In genomic region chr7:136923111-136923510, GRCh38 we compare ENCODE assay signal across 19 cellular contexts. TPM values are rescaled to one million over a fixed set of nuclear protein-coding genes. Genes with fewer than 3 reads are reported as not detected.
DNase-seq lines count a peak whose midpoint lies in the region; ATAC-seq and TF ChIP-seq lines count a peak whose summit lies in the region.
"Had no signal": no experiment of that assay in that cellular context is flagged by ENCODE, and none has a peak within 500 bp of the region (broad histone marks: within the 10 kb centered on the region; RNA-seq: fewer than 3 reads in every experiment).

No MANE protein-coding gene starts in this region.

- ATAC-seq in HG03457 (IDR thresholded peaks at IDR 0.05; ENCODE audit: unreplicated experiment) (no peak), GM18505 (IDR thresholded peaks at IDR 0.05; ENCODE audit: unreplicated experiment) (no peak)
- ATAC-seq: stimulated activated naive CD8-positive, alpha-beta T cell treated with anti-CD3 and anti-CD28 coated beads, Interleukin-15, amount 100 ng/mL, for 72 hours had no signal

- no peak overlapping the region for H3K4me3 ChIP-seq in astrocyte of the cerebellum (ENCODE audit: low read depth, low read length)
- H3K4me3 ChIP-seq in BE2C (ENCODE audit: low read depth, low read length), result no peak overlapping the region
- H3K4me3 ChIP-seq: breast epithelium, hepatocyte, Peyer's patch, upper lobe of left lung had no signal

- TF ChIP-seq CTCF in astrocyte of the cerebellum (IDR thresholded peaks at IDR 0.05; ENCODE audit: low read depth, low read length, missing control alignments), result no peak
- TF ChIP-seq CTCF in BE2C (IDR thresholded peaks at IDR 0.05; ENCODE audit: low read depth, low read length), result no peak

- in situ Hi-C loops in astrocyte of the cerebellum (cut with HindIII; ENCODE audit: low sequenced_read_pairs), result no loop called here

- H3K36me3 ChIP-seq in BE2C, result no peaks in the 10 kb centered on the region
- H3K36me3 ChIP-seq: breast epithelium, Peyer's patch, upper lobe of left lung had no signal

- no peak for TF ChIP-seq POLR2A in GM18505 (IDR thresholded peaks at IDR 0.05; ENCODE audit: borderline replicate concordance, extremely low read depth, insufficient read depth, insufficient read length)

- peaks cover 5% of the 10 kb centered on the region for H3K4me1 ChIP-seq in BE2C
- H3K4me1 ChIP-seq: breast epithelium, Caco-2, Peyer's patch had no signal

- H3K9me3 ChIP-seq in BE2C, result no peaks in the 10 kb centered on the region
- H3K9me3 ChIP-seq: breast epithelium, Caco-2, Peyer's patch, upper lobe of left lung had no signal

- no peaks in the 10 kb centered on the region for H3K27me3 ChIP-seq in BE2C
- H3K27me3 ChIP-seq: breast epithelium, hepatocyte, Peyer's patch, upper lobe of left lung had no signal

- peak; percentile 68 for DNase-seq in AG08395 (ENCODE audit: low spot score)
- peak; percentile 72 for DNase-seq in HCEC 1CT
- DNase-seq in astrocyte of the cerebellum (ENCODE audit: low read depth), result peak; percentile 83
- peak; percentile 92 for DNase-seq in iris pigment epithelial cell (ENCODE audit: low read depth)
- DNase-seq in BE2C, result no peak
- DNase-seq in stimulated activated CD4-positive, alpha-beta T cell treated with anti-CD3 and anti-CD28 coated beads, Interleukin-1b, Interleukin-23, amount 100 ng/mL, for 48 hours, result no peak
- DNase-seq: activated naive CD4-positive, alpha-beta T cell treated with Interleukin-2 at 50 U/mL for 16 hours; Caco-2; erythroblast; Karpas-422; kidney glomerular epithelial cell; NCI-H2171 treated with DMSO at 0.1 percent for 48 hours; Peyer's patch; stimulated activated naive CD8-positive, alpha-beta T cell treated with anti-CD3 and anti-CD28 coated beads, Interleukin-15, amount 100 ng/mL, for 72 hours; upper lobe of left lung had no signal

RNA-seq across cellular contexts. Expression of gene CHRM2, which starts 54.7 kb away (rescaled TPM):
- polyA plus RNA-seq in BE2C (2012; ENCODE audit: insufficient read depth, insufficient read length, low read depth), result 0.26 TPM

Comparison
In these comparisons a context has a peak if more than half of its experiments do, and no peak if none do; other contexts are left out.
1. DNase-seq: peak in AG08395 (single experiment), HCEC 1CT (single experiment), astrocyte of the cerebellum (single experiment) and iris pigment epithelial cell (single experiment); none in BE2C (single experiment) and stimulated activated CD4-positive, alpha-beta T cell treated with anti-CD3 and anti-CD28 coated beads, Interleukin-1b, Interleukin-23, amount 100 ng/mL, for 48 hours (single experiment).